Comparison of ENCODE assay signal across 8 cellular contexts in genomic region chrX:119685225-119686066, GRCh38. TPM values are rescaled to one million over a fixed set of nuclear protein-coding genes. Genes with fewer than 3 reads are reported as not detected.
A peak's percentile ranks its signal among the peaks of the same experiment; 100 is the strongest.
DNase-seq lines count a peak whose midpoint lies in the region; ATAC-seq and TF ChIP-seq lines count a peak whose summit lies in the region.

No MANE protein-coding gene starts in this region.

- CTCF ChIA-PET in activated naive CD4-positive, alpha-beta T cell treated with anti-CD3 and anti-CD28 coated beads, Interleukin-2, amount 10 ng/mL, durations not matched to agents 7 days and 5 days (lab: Charles Lee), result interaction anchor here (0.7 to 1.6 kb wide), 2 partner anchors 10 to 44 kb away, joined by 3 to 5 read pairs; no protein-coding TSS in a partner anchor

- H3K9me3 Mint-ChIP-seq in activated naive CD4-positive, alpha-beta T cell treated with anti-CD3 and anti-CD28 coated beads, Interleukin-2, amount 10 ng/mL, durations not matched to agents 7 days and 5 days, result no peaks in the 10 kb centered on the region

- DNase-seq in NCI-H2227 (lab: John Stamatoyannopoulos, UW; ENCODE audit: unreplicated experiment) (peak; percentile 85), lower lobe of right lung (no peak), tibial artery (peak in 1 of 2 donors; percentile 37), COR-L47 (lab: John Stamatoyannopoulos, UW) (no peak), ureter (ENCODE audit: low spot score) (no peak)
- DNase-seq in activated naive CD4-positive, alpha-beta T cell treated with anti-CD3 and anti-CD28 coated beads, Interleukin-2, amount 10 ng/mL, durations not matched to agents 7 days and 5 days, result peak; percentile 63

- peaks cover 45% of the 10 kb centered on the region for H3K36me3 Mint-ChIP-seq in activated naive CD4-positive, alpha-beta T cell treated with anti-CD3 and anti-CD28 coated beads, Interleukin-2, amount 10 ng/mL, durations not matched to agents 7 days and 5 days

- H3K4me3 ChIP-seq in GM08714 (ENCODE audit: low read length), result peak overlapping the region; percentile 38; the same call in 1 of the 2 replicates
- peak overlapping the region; percentile 14 for H3K4me3 ChIP-seq in lower lobe of right lung
- no peak overlapping the region for H3K4me3 ChIP-seq in tibial artery

- H3K27ac Mint-ChIP-seq in activated naive CD4-positive, alpha-beta T cell treated with anti-CD3 and anti-CD28 coated beads, Interleukin-2, amount 10 ng/mL, durations not matched to agents 7 days and 5 days, result peak overlapping the region; percentile 100

- peak overlapping the region; percentile 91 for H3K4me3 Mint-ChIP-seq in activated naive CD4-positive, alpha-beta T cell treated with anti-CD3 and anti-CD28 coated beads, Interleukin-2, amount 10 ng/mL, durations not matched to agents 7 days and 5 days

- H3K9me3 ChIP-seq in lower lobe of right lung (no peaks in the 10 kb centered on the region), tibial artery (no peaks in the 10 kb centered on the region)

- H3K27ac ChIP-seq in lower lobe of right lung, result peak overlapping the region; percentile 78
- peak overlapping the region; percentile 57 to 61 for H3K27ac ChIP-seq in tibial artery

- H3K27me3 ChIP-seq in lower lobe of right lung (ENCODE audit: low read depth) (no peaks in the 10 kb centered on the region), tibial artery (no peaks in the 10 kb centered on the region)

- H3K27me3 Mint-ChIP-seq in activated naive CD4-positive, alpha-beta T cell treated with anti-CD3 and anti-CD28 coated beads, Interleukin-2, amount 10 ng/mL, durations not matched to agents 7 days and 5 days, result no peaks in the 10 kb centered on the region

- TF ChIP-seq CTCF in lower lobe of right lung (IDR thresholded peaks at IDR 0.05) (no peak), tibial artery (IDR thresholded peaks at IDR 0.05) (no peak)

- ATAC-seq in GM21529 (IDR thresholded peaks at IDR 0.05; ENCODE audit: unreplicated experiment) (peak; percentile 48), lower lobe of right lung (peak; percentile 78 to 80)

- H3K4me1 ChIP-seq in lower lobe of right lung (peaks cover 4% of the 10 kb centered on the region), tibial artery (peaks cover 0 to 6% (median 2%) of the 10 kb centered on the region in 4 donors)

- peaks cover 76% of the 10 kb centered on the region for H3K4me1 Mint-ChIP-seq in activated naive CD4-positive, alpha-beta T cell treated with anti-CD3 and anti-CD28 coated beads, Interleukin-2, amount 10 ng/mL, durations not matched to agents 7 days and 5 days

- intact Hi-C loops in lower lobe of right lung (cut with DNase I) (no loop called here), tibial artery (cut with DNase I; ENCODE audit: low total_unique reads) (no loop called here)

- H3K36me3 ChIP-seq in lower lobe of right lung (no peaks in the 10 kb centered on the region), tibial artery (no peaks in the 10 kb centered on the region)

RNA-seq across cellular contexts. Expression of gene SEPTIN6, which starts 7.5 kb away (rescaled TPM):
- total RNA-seq in lower lobe of right lung (21.7 TPM), ureter (19.0 TPM)

Comparison
In these comparisons a context has a peak if more than half of its experiments do, and no peak if none do; other contexts are left out.
1. H3K4me3 ChIP-seq: peak in GM08714 (single experiment) and lower lobe of right lung (single experiment); none in tibial artery (0 of 2).
2. DNase-seq: peak in NCI-H2227 (single experiment) and activated naive CD4-positive, alpha-beta T cell treated with anti-CD3 and anti-CD28 coated beads, Interleukin-2, amount 10 ng/mL, durations not matched to agents 7 days and 5 days (single experiment); none in lower lobe of right lung (single experiment), COR-L47 (single experiment) and ureter (single experiment).